ENCODE assay signal across 1 cellular context in the genomic region with DNA sequence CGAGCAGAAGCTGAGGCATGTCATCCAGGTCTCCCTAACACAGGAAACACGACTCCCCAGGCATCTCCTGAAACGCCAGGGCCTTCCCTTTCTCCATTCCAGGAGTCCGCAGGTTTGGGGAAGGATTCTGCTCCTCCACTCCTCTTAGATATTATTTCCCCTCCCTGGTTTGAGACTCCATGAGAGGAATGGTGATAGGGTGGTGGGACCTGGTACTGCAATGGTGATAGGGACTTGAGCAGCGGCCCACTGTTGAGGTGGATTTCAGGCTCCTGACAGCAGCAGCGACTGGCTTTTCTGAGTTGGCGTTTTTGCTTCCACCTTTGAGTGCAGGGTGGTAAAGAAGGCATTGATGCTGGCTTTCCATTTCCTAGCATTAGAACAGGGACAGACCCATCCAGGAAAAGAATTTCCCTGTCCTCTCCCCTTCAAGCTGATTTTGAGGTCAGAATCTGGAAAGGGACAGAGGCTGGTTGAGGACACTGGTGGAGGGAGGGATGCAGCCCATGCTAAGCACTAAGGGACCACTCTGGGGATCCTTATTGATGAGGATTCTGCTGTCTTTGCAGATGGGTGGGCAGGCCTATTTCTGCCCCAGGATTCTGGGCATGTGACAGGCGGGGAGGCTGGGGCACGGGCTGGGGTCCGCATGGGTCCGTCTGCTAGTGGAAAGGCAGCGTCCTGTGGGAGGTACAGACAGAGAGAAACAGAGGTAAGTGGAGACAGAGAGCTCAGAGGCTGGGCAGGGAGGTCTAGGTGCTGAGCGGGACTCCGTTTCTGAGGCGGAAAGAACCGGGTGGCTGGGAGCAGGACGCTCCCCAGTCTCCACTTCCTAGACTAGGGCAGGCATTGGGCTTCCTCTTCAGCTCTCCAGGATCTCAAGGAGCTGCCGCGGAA.
TF ChIP-seq lines count a peak whose summit lies in the region.

No MANE protein-coding gene starts in this region.

TF ChIP-seq in GM12878, 131 proteins besides CTCF, POLR2A, EP300 and RAD21:
- peak; percentile 27 for TF ChIP-seq NFXL1 (IDR thresholded peaks at IDR 0.05; ENCODE audit: borderline replicate concordance)
- TF ChIP-seq JUND (IDR thresholded peaks at IDR 0.05; ENCODE audit: low read depth, low read length), result no peak
TF ChIP-seq in GM12878: peak in this region for 1.
